ENCODE assay signal across 11 cellular contexts in genomic region chr12:60106207-60106606, GRCh38.
DNase-seq lines count a peak whose midpoint lies in the region; ATAC-seq and TF ChIP-seq lines count a peak whose summit lies in the region.
"Had no signal": no experiment of that assay in that cellular context is flagged by ENCODE, and none has a peak within 500 bp of the region (broad histone marks: within the 10 kb centered on the region; RNA-seq: fewer than 3 reads in every experiment).

No MANE protein-coding gene starts in this region.

- DNase-seq in NCI-H1105 treated with DMSO at 0.1 percent for 48 hours (lab: John Stamatoyannopoulos, UW), result peak; percentile 3
- DNase-seq in NCI-H1105 (lab: John Stamatoyannopoulos, UW), result no peak
- DNase-seq in NCI-H748 treated with DMSO at 0.1 percent for 48 hours (lab: John Stamatoyannopoulos, UW), result peak; percentile 6
- DNase-seq in dermis blood vessel endothelial cell, result peak; percentile 16
- no peak for DNase-seq in osteocyte (ENCODE audit: extremely low spot score, unreplicated experiment)
- no peak for DNase-seq in NCI-H2107 (lab: John Stamatoyannopoulos, UW)
- DNase-seq in activated CD4-positive, alpha-beta T cell treated with anti-CD3 and anti-CD28 coated beads for 4 hours, result no peak
- DNase-seq: lower lobe of right lung, T1000, transverse colon had no signal

- H3K27ac Mint-ChIP-seq in osteocyte (ENCODE audit: unreplicated experiment), result no peak overlapping the region

- peaks cover 8% of the 10 kb centered on the region for H3K4me1 Mint-ChIP-seq in osteocyte (ENCODE audit: unreplicated experiment)

- no peaks in the 10 kb centered on the region for H3K9me3 Mint-ChIP-seq in osteocyte (ENCODE audit: unreplicated experiment)

- H3K4me3 Mint-ChIP-seq in osteocyte (ENCODE audit: unreplicated experiment), result no peak overlapping the region

- TF ChIP-seq CTCF in osteocyte (IDR thresholded peaks at IDR 0.05), result peak; percentile 65

- no peak for ATAC-seq in HG02759 (IDR thresholded peaks at IDR 0.05; ENCODE audit: unreplicated experiment)
- ATAC-seq: lower lobe of right lung had no signal

- no peaks in the 10 kb centered on the region for H3K36me3 Mint-ChIP-seq in osteocyte (ENCODE audit: unreplicated experiment)

- no peaks in the 10 kb centered on the region for H3K27me3 Mint-ChIP-seq in osteocyte (ENCODE audit: unreplicated experiment)

Comparison
In these comparisons a context has a peak if more than half of its experiments do, and no peak if none do; other contexts are left out.
1. DNase-seq: peak in NCI-H1105 treated with DMSO at 0.1 percent for 48 hours (single experiment), NCI-H748 treated with DMSO at 0.1 percent for 48 hours (single experiment) and dermis blood vessel endothelial cell (single experiment); none in NCI-H1105 (single experiment), osteocyte (single experiment), NCI-H2107 (single experiment) and activated CD4-positive, alpha-beta T cell treated with anti-CD3 and anti-CD28 coated beads for 4 hours (0 of 2).